ENCODE assay signal across 9 cellular contexts in the genomic region with DNA sequence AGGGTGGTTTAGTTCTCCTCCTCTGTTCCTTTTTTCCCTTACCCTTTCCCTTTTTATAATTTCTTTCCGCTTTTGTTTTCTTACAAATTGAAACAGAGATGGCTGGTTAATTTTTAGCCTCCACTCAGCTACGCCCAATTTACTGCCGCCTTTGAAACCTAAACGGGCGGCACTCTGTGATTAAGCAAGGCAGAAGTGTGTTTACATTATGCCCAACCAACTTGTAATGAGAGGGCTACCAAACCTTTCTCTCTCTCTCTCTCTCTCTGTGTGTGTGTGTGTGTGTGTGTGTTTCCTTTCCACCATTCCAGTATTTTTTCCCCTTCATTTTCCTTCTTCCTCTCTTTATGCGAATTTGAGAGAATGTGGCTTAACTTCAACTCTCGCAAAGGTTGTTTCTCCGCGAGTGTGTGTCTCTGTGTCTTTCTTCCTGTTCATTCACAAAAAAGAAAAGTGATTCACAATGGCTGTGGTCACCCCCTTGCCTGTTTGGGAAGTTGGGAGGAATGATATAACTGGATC. TPM values are rescaled to one million over a fixed set of nuclear protein-coding genes. Genes with fewer than 3 reads are reported as not detected.
DNase-seq lines count a peak whose midpoint lies in the region; ATAC-seq and TF ChIP-seq lines count a peak whose summit lies in the region.
"Had no signal": no experiment of that assay in that cellular context is flagged by ENCODE, and none has a peak within 500 bp of the region (broad histone marks: within the 10 kb centered on the region; RNA-seq: fewer than 3 reads in every experiment).

No MANE protein-coding gene starts in this region.

- no peak overlapping the region for H3K18ac ChIP-seq in mesenchymal stem cell (ENCODE audit: low read depth in 1 of 2, low read length in 2 of 2)

- CTCF ChIA-PET in AG04449 (lab: Yijun Ruan, JAX): interaction anchor here (1.1 to 15.0 kb wide), 7 partner anchors 7 to 68 kb away, joined by 3 to 427 read pairs (median 7); no protein-coding TSS in a partner anchor
- CTCF ChIA-PET in mammary epithelial cell (lab: Charles Lee; ENCODE audit: low non-redundant PET): interaction anchor here (0.6 kb wide), 1 partner anchor 12 kb away, joined by 6 read pairs; no protein-coding TSS in a partner anchor
- CTCF ChIA-PET in Caco-2 (lab: Charles Lee): interaction anchor here (0.6 kb wide), 1 partner anchor 49 kb away, joined by 3 read pairs; no protein-coding TSS in a partner anchor

- no peak overlapping the region for H3K14ac ChIP-seq in mesenchymal stem cell (ENCODE audit: low read length in 2 of 2)

- H3K4me1 ChIP-seq in mammary epithelial cell (ENCODE audit: insufficient read depth, low read length): peaks cover 69% of the 10 kb centered on the region
- peaks cover 21% of the 10 kb centered on the region for H3K4me1 ChIP-seq in mesenchymal stem cell (ENCODE audit: control insufficient read depth, insufficient read depth, low read depth, low read length)
- peaks cover 6% of the 10 kb centered on the region for H3K4me1 ChIP-seq in Caco-2

- H3K4me3 Mint-ChIP-seq in Caco-2 (ENCODE audit: unreplicated experiment): no peak overlapping the region
- H3K4me3 Mint-ChIP-seq: activated B cell treated with CpG ODN at 0.5 μM for 24 hours had no signal

- no peak for TF ChIP-seq CTCF in AG04449 (IDR thresholded peaks at IDR 0.05; ENCODE audit: insufficient read depth, low read length, missing control alignments)
- no peak for TF ChIP-seq CTCF in mammary epithelial cell (conservative IDR thresholded peaks at IDR 0.05 in 1 of 2, IDR thresholded peaks at IDR 0.05 in 1 of 2; ENCODE audit: extremely low read depth in 1 of 2, insufficient read depth in 1 of 2, low read depth in 1 of 2, low read length in 2 of 2)
- TF ChIP-seq CTCF in Caco-2 (IDR thresholded peaks at IDR 0.05; ENCODE audit: insufficient read depth in 1 of 2, low read depth in 1 of 2, low read length in 1 of 2, severe bottlenecking in 1 of 2, unreplicated experiment in 1 of 2): no peak

- in situ Hi-C loops in mammary epithelial cell (cut with MboI; ENCODE audit: low sequenced_read_pairs in 2 of 2): loop anchor here in 1 of 2 donors (5.0 kb wide), 1 partner anchor 34 kb away; no protein-coding TSS in a partner anchor

- peaks cover 18% of the 10 kb centered on the region for H3K27me3 Mint-ChIP-seq in Caco-2 (ENCODE audit: insufficient read depth, unreplicated experiment)

- no peak overlapping the region for H2BK5ac ChIP-seq in mesenchymal stem cell (ENCODE audit: low read depth, low read length, poor library complexity, severe bottlenecking)

- POLR2A ChIA-PET in AG04449 (lab: Yijun Ruan, JAX) (no interaction called here), Caco-2 (lab: Charles Lee) (no interaction called here)

- no peaks in the 10 kb centered on the region for H3K9me3 ChIP-seq in mammary epithelial cell (replicated peaks; ENCODE audit: insufficient read depth, low read length)
- H3K9me3 ChIP-seq in mesenchymal stem cell (ENCODE audit: control insufficient read depth, low read length): no peaks in the 10 kb centered on the region
- no peaks in the 10 kb centered on the region for H3K9me3 ChIP-seq in Caco-2

- DNase-seq in AG04449 (ENCODE audit: low read depth, low spot score) (no peak), NCI-H1417 treated with DMSO at 0.1 percent for 48 hours (lab: John Stamatoyannopoulos, UW) (peak; percentile 44), mammary epithelial cell (peak; percentile 67), mesenchymal stem cell (peak; percentile 32), Caco-2 (no peak), COLO829 (ENCODE audit: low spot score) (no peak)
- DNase-seq in activated naive CD4-positive, alpha-beta T cell treated with Interleukin-2 at 50 U/mL for 16 hours: no peak
- DNase-seq: activated B cell treated with CpG ODN at 0.5 μM for 24 hours had no signal

- intact Hi-C loops in mammary epithelial cell (cut with micrococcal nuclease): loop anchor here (1.0 to 2.0 kb wide), 2 partner anchors 9 to 14 kb away; no protein-coding TSS in a partner anchor
- intact Hi-C loops in Caco-2 (cut with micrococcal nuclease; ENCODE audit: unreplicated experiment): no loop called here

- H3K36me3 ChIP-seq in mammary epithelial cell (ENCODE audit: insufficient read depth, low read length) (no peaks in the 10 kb centered on the region), mesenchymal stem cell (ENCODE audit: control insufficient read depth in 1 of 2, insufficient read depth in 2 of 2, low read depth in 1 of 2, low read length in 2 of 2) (peaks cover 0 to 57% of the 10 kb centered on the region in 2 experiments), Caco-2 (ENCODE audit: control insufficient read depth, insufficient read depth, low read length) (no peaks in the 10 kb centered on the region)

- H4K91ac ChIP-seq in mesenchymal stem cell (ENCODE audit: low read length): no peak overlapping the region

- H3K4me1 Mint-ChIP-seq in Caco-2 (ENCODE audit: low read depth, unreplicated experiment): peaks cover 9% of the 10 kb centered on the region

- H3K4me2 ChIP-seq in mammary epithelial cell (ENCODE audit: insufficient read depth, low read depth, low read length): peak overlapping the region; percentile 99
- no peak overlapping the region for H3K4me2 ChIP-seq in mesenchymal stem cell (ENCODE audit: low read length, poor library complexity, severe bottlenecking)

- no peaks in the 10 kb centered on the region for H3K36me3 Mint-ChIP-seq in Caco-2 (ENCODE audit: insufficient read depth, unreplicated experiment)

- no peak overlapping the region for H3K4ac ChIP-seq in mesenchymal stem cell (ENCODE audit: low read depth in 1 of 2, low read length in 2 of 2)

- H3K27ac ChIP-seq in mammary epithelial cell (ENCODE audit: insufficient read depth, low read depth, low read length) (peak overlapping the region; percentile 78), mesenchymal stem cell (ENCODE audit: low read length, poor library complexity, severe bottlenecking) (no peak overlapping the region)

- TF ChIP-seq POLR2A in GM18505 (IDR thresholded peaks at IDR 0.05; ENCODE audit: borderline replicate concordance, extremely low read depth, insufficient read depth, insufficient read length): no peak

- no peak overlapping the region for H2BK12ac ChIP-seq in mesenchymal stem cell (ENCODE audit: low read length in 2 of 2)

- H3K27me3 ChIP-seq in mammary epithelial cell (ENCODE audit: insufficient read depth, low read length) (no peaks in the 10 kb centered on the region), mesenchymal stem cell (ENCODE audit: control insufficient read depth in 1 of 2, insufficient read depth in 1 of 2, low read length in 2 of 2) (peaks cover 0 to 78% of the 10 kb centered on the region in 2 experiments), Caco-2 (replicated peaks; ENCODE audit: control insufficient read depth, insufficient read depth, low read length) (no peaks in the 10 kb centered on the region)

- no peak overlapping the region for H3K23ac ChIP-seq in mesenchymal stem cell (ENCODE audit: low read length in 2 of 2)

- H3K79me2 ChIP-seq in mammary epithelial cell (ENCODE audit: insufficient read depth, low read length): peaks cover 85% of the 10 kb centered on the region

- H2BK120ac ChIP-seq in mesenchymal stem cell (ENCODE audit: low read depth, low read length): no peak overlapping the region

- no peaks in the 10 kb centered on the region for H4K20me1 ChIP-seq in mammary epithelial cell (ENCODE audit: insufficient read depth, low read length)

- no peaks in the 10 kb centered on the region for H3K9me3 Mint-ChIP-seq in Caco-2 (ENCODE audit: unreplicated experiment)
- H3K9me3 Mint-ChIP-seq: activated B cell treated with CpG ODN at 0.5 μM for 24 hours had no signal

- no peak overlapping the region for H4K8ac ChIP-seq in mesenchymal stem cell (ENCODE audit: low read length)

- no peaks in the 10 kb centered on the region for H3K79me1 ChIP-seq in mesenchymal stem cell (replicated peaks; ENCODE audit: low read length, poor library complexity, severe bottlenecking)

- H3K4me3 ChIP-seq in AG04449 (ENCODE audit: low read depth, low read length): peak overlapping the region; percentile 65
- peak overlapping the region; percentile 57 to 69 (median 65) for H3K4me3 ChIP-seq in mammary epithelial cell (replicated peaks in 1 of 3; ENCODE audit: insufficient read depth in 1 of 3, low read depth in 2 of 3, low read length in 3 of 3)
- peak overlapping the region in 1 of 2 experiments; percentile 97 for H3K4me3 ChIP-seq in mesenchymal stem cell (ENCODE audit: insufficient read depth in 1 of 2, low read depth in 1 of 2, low read length in 2 of 2)
- no peak overlapping the region for H3K4me3 ChIP-seq in Caco-2 (ENCODE audit: low read depth, low read length)

- H2AFZ ChIP-seq in mammary epithelial cell (ENCODE audit: low read depth, low read length) (peak overlapping the region; percentile 35), mesenchymal stem cell (ENCODE audit: low read depth, low read length) (no peak overlapping the region)

- no peak overlapping the region for H2BK15ac ChIP-seq in mesenchymal stem cell (ENCODE audit: low read depth, poor library complexity, severe bottlenecking)

- ATAC-seq in GM18505 (IDR thresholded peaks at IDR 0.05; ENCODE audit: unreplicated experiment): no peak

- no TSS peak for BruUV-seq in mammary epithelial cell (replicated peaks; lab: Mats Ljungman, UMichigan)
- BruUV-seq in Caco-2 (replicated peaks; lab: Mats Ljungman, UMichigan): no TSS peak

- H3K9ac ChIP-seq in mammary epithelial cell (ENCODE audit: insufficient read depth, low read length) (peak overlapping the region; percentile 91), mesenchymal stem cell (ENCODE audit: low read length) (peak overlapping the region; percentile 99)

- dilution Hi-C loops in mammary epithelial cell (cut with HindIII; ENCODE audit: low sequenced_read_pairs): loop anchor here (5.0 kb wide), 2 partner anchors 36 to 94 kb away; a partner anchor contains a TSS

- H3K27ac Mint-ChIP-seq in Caco-2 (ENCODE audit: unreplicated experiment): no peak overlapping the region
- H3K27ac Mint-ChIP-seq: activated B cell treated with CpG ODN at 0.5 μM for 24 hours had no signal

- no peak overlapping the region for H2AK5ac ChIP-seq in mesenchymal stem cell (ENCODE audit: low read length, severe bottlenecking)

- 2% methylated on average over 9 of the region's 9 CpGs for WGBS in mammary epithelial cell (ENCODE audit: low coverage, missing lambda C conversion rate)
- 49% methylated on average over 5 of the region's 9 CpGs for WGBS in mesenchymal stem cell

RNA-seq across cellular contexts. Expression of a gene that starts 31.3 kb away (rescaled TPM):
- 10 to 100 TPM; 43.2 to 76.1 TPM for total RNA-seq in mammary epithelial cell
- 24.5 TPM for polyA plus RNA-seq in mammary epithelial cell
- polyA minus RNA-seq in mammary epithelial cell: 215 TPM
- 4.6 TPM for polyA plus RNA-seq in mesenchymal stem cell (2013, experiment 1 of 2)
- polyA plus RNA-seq in mesenchymal stem cell (2013, experiment 2 of 2): 4.6 TPM
- 0.35 and 0.82 TPM in 2 replicates for total RNA-seq in Caco-2 (2022)

RNA-seq across cellular contexts. Expression of a gene that starts 57.2 kb away (rescaled TPM):
- total RNA-seq in mammary epithelial cell: under 1 TPM; under 0.01 to 0.28 TPM
- polyA plus RNA-seq in mammary epithelial cell: 0.07 TPM
- polyA minus RNA-seq in mammary epithelial cell: not detected
- 0.01 TPM for polyA plus RNA-seq in mesenchymal stem cell (2013, experiment 1 of 2)
- polyA plus RNA-seq in mesenchymal stem cell (2013, experiment 2 of 2): not detected
- not detected in 2 replicates for total RNA-seq in Caco-2 (2022)
- total RNA-seq: activated B cell treated with CpG ODN at 0.5 μM for 24 hours had no signal

Comparison
In these comparisons a context has a peak if more than half of its experiments do, and no peak if none do; other contexts are left out.
1. DNase-seq: peak in NCI-H1417 treated with DMSO at 0.1 percent for 48 hours (single experiment), mammary epithelial cell (single experiment) and mesenchymal stem cell (single experiment); none in AG04449 (single experiment), Caco-2 (0 of 2), activated naive CD4-positive, alpha-beta T cell treated with Interleukin-2 at 50 U/mL for 16 hours (single experiment) and COLO829 (single experiment).
2. RNA of a gene that starts 31.3 kb away (total RNA-seq): 43.2 to 76.1 TPM in mammary epithelial cell; 0.35 to 0.82 TPM in Caco-2; every median in the first group is over 10 times any median in the second.